Comparison of ENCODE assay signal across 1 cellular context in the genomic region with DNA sequence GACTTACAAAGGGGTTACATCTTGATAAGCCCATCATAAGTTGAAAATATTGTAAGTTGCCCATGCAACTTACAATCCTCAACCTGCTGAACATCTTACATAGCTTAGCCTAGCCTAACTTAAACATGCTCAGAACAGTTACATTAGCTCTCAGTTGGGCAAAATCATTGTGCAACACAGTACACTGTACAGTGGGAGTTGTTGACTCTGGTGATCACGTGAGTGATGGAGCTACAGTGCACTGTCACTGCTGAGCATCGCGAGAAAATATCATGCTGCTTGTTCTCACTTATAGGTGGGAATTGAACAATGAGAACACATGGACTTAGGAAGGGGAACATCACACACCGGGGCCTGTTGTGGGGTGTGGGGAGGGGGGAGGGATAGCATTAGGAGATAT.
TF ChIP-seq lines count a peak whose summit lies in the region.

No MANE protein-coding gene starts in this region.

TF ChIP-seq in HepG2, 621 proteins besides CTCF, POLR2A, EP300 and RAD21 (continued from another document):
- TF ChIP-seq, protein P1, sequence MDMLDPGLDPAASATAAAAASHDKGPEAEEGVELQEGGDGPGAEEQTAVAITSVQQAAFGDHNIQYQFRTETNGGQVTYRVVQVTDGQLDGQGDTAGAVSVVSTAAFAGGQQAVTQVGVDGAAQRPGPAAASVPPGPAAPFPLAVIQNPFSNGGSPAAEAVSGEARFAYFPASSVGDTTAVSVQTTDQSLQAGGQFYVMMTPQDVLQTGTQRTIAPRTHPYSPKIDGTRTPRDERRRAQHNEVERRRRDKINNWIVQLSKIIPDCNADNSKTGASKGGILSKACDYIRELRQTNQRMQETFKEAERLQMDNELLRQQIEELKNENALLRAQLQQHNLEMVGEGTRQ (IDR thresholded peaks at IDR 0.05; ENCODE audit: low read depth, low read length), result peak; percentile 89
- TF ChIP-seq, protein P1 (CRISPR knock-in tag; IDR thresholded peaks at IDR 0.05; ENCODE audit: borderline replicate concordance), result peak; percentile 84; the same call in 1 of the 2 replicates
- no peak for TF ChIP-seq NR2F6 (IDR thresholded peaks at IDR 0.05)
- TF ChIP-seq NR2F6 (CRISPR knock-in tag; IDR thresholded peaks at IDR 0.05), result 0 out of 2 replicates have a peak, but pooled peaks have one; percentile 10
- no peak for TF ChIP-seq ZNF773 (CRISPR knock-in tag; IDR thresholded peaks at IDR 0.05; ENCODE audit: borderline replicate concordance)
- 0 out of 2 replicates have a peak, but pooled peaks have one; percentile 15 for TF ChIP-seq HDAC2 (CRISPR knock-in tag; IDR thresholded peaks at IDR 0.05)
- TF ChIP-seq HDAC1 (CRISPR knock-in tag; IDR thresholded peaks at IDR 0.05), result 0 out of 2 replicates have a peak, but pooled peaks have one; percentile 16
- TF ChIP-seq ZMYM4 (CRISPR knock-in tag; IDR thresholded peaks at IDR 0.05), result peak; percentile 66
- peak; percentile 63 for TF ChIP-seq HNF4A (CRISPR knock-in tag; IDR thresholded peaks at IDR 0.05)
- TF ChIP-seq BHLHE40 (IDR thresholded peaks at IDR 0.05; ENCODE audit: low read length), result peak; percentile 92
- TF ChIP-seq, protein P2, sequence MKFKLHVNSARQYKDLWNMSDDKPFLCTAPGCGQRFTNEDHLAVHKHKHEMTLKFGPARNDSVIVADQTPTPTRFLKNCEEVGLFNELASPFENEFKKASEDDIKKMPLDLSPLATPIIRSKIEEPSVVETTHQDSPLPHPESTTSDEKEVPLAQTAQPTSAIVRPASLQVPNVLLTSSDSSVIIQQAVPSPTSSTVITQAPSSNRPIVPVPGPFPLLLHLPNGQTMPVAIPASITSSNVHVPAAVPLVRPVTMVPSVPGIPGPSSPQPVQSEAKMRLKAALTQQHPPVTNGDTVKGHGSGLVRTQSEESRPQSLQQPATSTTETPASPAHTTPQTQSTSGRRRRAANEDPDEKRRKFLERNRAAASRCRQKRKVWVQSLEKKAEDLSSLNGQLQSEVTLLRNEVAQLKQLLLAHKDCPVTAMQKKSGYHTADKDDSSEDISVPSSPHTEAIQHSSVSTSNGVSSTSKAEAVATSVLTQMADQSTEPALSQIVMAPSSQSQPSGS (CRISPR knock-in tag; IDR thresholded peaks at IDR 0.05), result no peak
- TF ChIP-seq RAD51 (IDR thresholded peaks at IDR 0.05; ENCODE audit: borderline replicate concordance), result peak; percentile 53
- 0 out of 2 replicates have a peak, but pooled peaks have one; percentile 10 for TF ChIP-seq HNF4G (IDR thresholded peaks at IDR 0.05; ENCODE audit: borderline replicate concordance, low read depth, low read length)
- TF ChIP-seq HNF4G (CRISPR knock-in tag; IDR thresholded peaks at IDR 0.05; ENCODE audit: borderline replicate concordance, low read depth), result no peak
- peak; percentile 88 for TF ChIP-seq CHD2 (IDR thresholded peaks at IDR 0.05; ENCODE audit: low read depth, low read length)
- 0 out of 2 replicates have a peak, but pooled peaks have one; percentile 39 for TF ChIP-seq THAP11 (CRISPR knock-in tag; IDR thresholded peaks at IDR 0.05)
